Comparison of ENCODE assay signal across 11 cellular contexts in genomic region chr9:16530669-16531461, GRCh38.
DNase-seq lines count a peak whose midpoint lies in the region; TF ChIP-seq lines count a peak whose summit lies in the region.
"Had no signal": no experiment of that assay in that cellular context is flagged by ENCODE, and none has a peak within 500 bp of the region (broad histone marks: within the 10 kb centered on the region; RNA-seq: fewer than 3 reads in every experiment).

No MANE protein-coding gene starts in this region.

- H3K27ac ChIP-seq in A673 (ENCODE audit: low read depth, low read length, poor library complexity, severe bottlenecking) (no peak overlapping the region), brain microvascular endothelial cell (no peak overlapping the region)

- no peaks in the 10 kb centered on the region for H3K4me1 ChIP-seq in A673 (ENCODE audit: insufficient read depth, low read length, poor library complexity, severe bottlenecking)

- H3K4me3 ChIP-seq in A673 (ENCODE audit: low read depth, low read length, poor library complexity, severe bottlenecking) (no peak overlapping the region), brain microvascular endothelial cell (ENCODE audit: low read depth, low read length) (no peak overlapping the region)

- in situ Hi-C loops in brain microvascular endothelial cell (cut with HindIII; ENCODE audit: low pct_ligation_motif_present, low sequenced_read_pairs), result no loop called here

- BruUV-seq in A673 (replicated peaks; lab: Mats Ljungman, UMichigan), result no TSS peak

- DNase-seq in COR-L47 (lab: John Stamatoyannopoulos, UW) (peak; percentile 75), NCI-H1436 (lab: John Stamatoyannopoulos, UW) (peak; percentile 50), SHP77 treated with DMSO at 0.1 percent for 48 hours (lab: John Stamatoyannopoulos, UW) (peak; percentile 71), left kidney (ENCODE audit: low read depth, low spot score) (peak; percentile 23), A673 (ENCODE audit: low spot score) (no peak), pons (ENCODE audit: low spot score) (no peak), iPS-NIHi11 (ENCODE audit: low spot score) (no peak), brain microvascular endothelial cell (no peak)
- DNase-seq: DMS79, hippocampal formation, T-helper 2 cell had no signal

- H3K9me3 ChIP-seq in A673 (ENCODE audit: low read depth, low read length, poor library complexity, severe bottlenecking), result no peaks in the 10 kb centered on the region

- CTCF ChIA-PET in A673 (lab: Charles Lee), result no interaction called here

- H3K36me3 ChIP-seq in A673 (ENCODE audit: insufficient read depth, low read length, poor library complexity, severe bottlenecking), result no peaks in the 10 kb centered on the region
- H3K36me3 ChIP-seq in brain microvascular endothelial cell (replicated peaks), result no peaks in the 10 kb centered on the region

- POLR2A ChIA-PET in A673 (lab: Charles Lee; ENCODE audit: low non-redundant PET), result no interaction called here

- H3K27me3 ChIP-seq in A673 (replicated peaks; ENCODE audit: insufficient read depth, low read depth, low read length, poor library complexity), result no peaks in the 10 kb centered on the region
- H3K27me3 ChIP-seq in brain microvascular endothelial cell (replicated peaks), result no peaks in the 10 kb centered on the region

- TF ChIP-seq CTCF in A673 (conservative IDR thresholded peaks at IDR 0.05; ENCODE audit: low read depth, low read length), result no peak
- TF ChIP-seq CTCF in brain microvascular endothelial cell (IDR thresholded peaks at IDR 0.05; ENCODE audit: low read depth, low read length, missing control alignments), result no peak

- intact Hi-C loops in A673 (cut with micrococcal nuclease; ENCODE audit: unreplicated experiment), result no loop called here

Comparison
In these comparisons a context has a peak if more than half of its experiments do, and no peak if none do; other contexts are left out.
1. DNase-seq: peak in COR-L47 (single experiment), NCI-H1436 (single experiment), SHP77 treated with DMSO at 0.1 percent for 48 hours (single experiment) and left kidney (single experiment); none in A673 (single experiment), pons (single experiment), iPS-NIHi11 (single experiment) and brain microvascular endothelial cell (single experiment).